19 cellular contexts compared by ENCODE assay signal in the genomic region with DNA sequence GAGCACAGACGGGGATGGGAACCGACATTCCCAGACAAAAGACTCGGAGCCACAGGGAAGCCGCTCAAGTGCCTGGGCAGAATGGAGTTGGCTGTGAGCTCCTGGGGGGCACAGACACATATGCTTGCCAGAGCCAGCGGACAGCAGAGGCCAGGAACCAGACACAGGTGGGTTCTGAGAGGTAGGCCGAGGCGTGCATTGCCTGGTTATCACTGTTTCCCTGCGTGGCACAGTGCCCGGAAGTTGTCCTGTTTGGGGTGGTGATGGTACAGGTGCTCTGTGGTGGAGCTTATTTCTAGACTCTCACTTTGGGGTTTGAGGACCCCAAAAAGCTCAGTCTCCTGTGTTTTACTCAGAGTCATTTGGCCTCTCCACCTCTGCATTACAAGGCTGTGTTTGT. TPM values are rescaled to one million over a fixed set of nuclear protein-coding genes. Genes with fewer than 3 reads are reported as not detected.
DNase-seq lines count a peak whose midpoint lies in the region; ATAC-seq and TF ChIP-seq lines count a peak whose summit lies in the region.
"Had no signal": no experiment of that assay in that cellular context is flagged by ENCODE, and none has a peak within 500 bp of the region (broad histone marks: within the 10 kb centered on the region; RNA-seq: fewer than 3 reads in every experiment).

No MANE protein-coding gene starts in this region.

- H3K27ac Mint-ChIP-seq in activated CD8-positive, alpha-beta T cell treated with anti-CD3 and anti-CD28 coated beads, Interleukin-2, amount 10 ng/mL, durations not matched to agents 7 days and 5 days = peak overlapping the region; percentile 69
- no peak overlapping the region for H3K27ac Mint-ChIP-seq in activated CD8-positive, alpha-beta T cell treated with anti-CD3 and anti-CD28 coated beads for 36 hours
- H3K27ac Mint-ChIP-seq in WTC11 = peak overlapping the region; percentile 89; the same call in 1 of the 2 replicates
- H3K27ac Mint-ChIP-seq: activated CD4-positive, alpha-beta memory T cell treated with anti-CD3 and anti-CD28 coated beads, Interleukin-2, amount 10 ng/mL, durations not matched to agents 7 days and 5 days; activated T-helper 2 cell treated with anti-CD3 and anti-CD28 coated beads, Interferon-gamma antibody, Interleukin-2, Interleukin-4, amounts not matched to agents 10 μg/mL and 5 μg/mL and 100 μg/mL, durations not matched to agents 14 hours and 24 hours and 36 hours had no signal

- POLR2A ChIA-PET in activated CD8-positive, alpha-beta T cell treated with anti-CD3 and anti-CD28 coated beads, Interleukin-2, amount 10 ng/mL, durations not matched to agents 7 days and 5 days (lab: Charles Lee) = no interaction called here
- POLR2A ChIA-PET in activated CD8-positive, alpha-beta T cell treated with anti-CD3 and anti-CD28 coated beads for 36 hours (lab: Charles Lee) = interaction anchor here (0.7 to 4.5 kb wide), 6 partner anchors 7 to 864 kb away, joined by 3 to 23 read pairs (median 4); no protein-coding TSS in a partner anchor
- POLR2A ChIA-PET in WTC11 (lab: Charles Lee) = no interaction called here

- 73 to 83% methylated on average over 9 of the region's 9 CpGs for WGBS in lung, 2 donors

- no peak for TF ChIP-seq CTCF in activated CD8-positive, alpha-beta T cell treated with anti-CD3 and anti-CD28 coated beads for 36 hours (IDR thresholded peaks at IDR 0.05)
- TF ChIP-seq CTCF in WTC11 (IDR thresholded peaks at IDR 0.05) (no peak), lung (IDR thresholded peaks at IDR 0.05; ENCODE audit: control extremely low read depth, extremely low read depth) (no peak), tibial artery (IDR thresholded peaks at IDR 0.05) (no peak), foreskin fibroblast (IDR thresholded peaks at IDR 0.05; ENCODE audit: low read depth, low read length) (no peak)

- intact Hi-C loops in activated CD8-positive, alpha-beta T cell treated with anti-CD3 and anti-CD28 coated beads for 36 hours (cut with micrococcal nuclease) = no loop called here
- intact Hi-C loops in tibial artery (cut with DNase I; ENCODE audit: low total_unique reads) = no loop called here

- no peaks in the 10 kb centered on the region for H3K9me3 Mint-ChIP-seq in activated CD8-positive, alpha-beta T cell treated with anti-CD3 and anti-CD28 coated beads, Interleukin-2, amount 10 ng/mL, durations not matched to agents 7 days and 5 days (ENCODE audit: insufficient read depth)
- H3K9me3 Mint-ChIP-seq in activated CD8-positive, alpha-beta T cell treated with anti-CD3 and anti-CD28 coated beads for 36 hours = no peaks in the 10 kb centered on the region
- no peaks in the 10 kb centered on the region for H3K9me3 Mint-ChIP-seq in WTC11
- H3K9me3 Mint-ChIP-seq: activated CD4-positive, alpha-beta memory T cell treated with anti-CD3 and anti-CD28 coated beads, Interleukin-2, amount 10 ng/mL, durations not matched to agents 7 days and 5 days; activated T-helper 2 cell treated with anti-CD3 and anti-CD28 coated beads, Interferon-gamma antibody, Interleukin-2, Interleukin-4, amounts not matched to agents 10 μg/mL and 5 μg/mL and 100 μg/mL, durations not matched to agents 14 hours and 24 hours and 36 hours had no signal

- H3K36me3 ChIP-seq in lung (ENCODE audit: control insufficient read depth in 2 of 2, insufficient read depth in 2 of 2, low read length in 2 of 2) = peaks cover 0 to 2% of the 10 kb centered on the region in 2 donors
- H3K36me3 ChIP-seq in tibial artery = no peaks in the 10 kb centered on the region

- peaks cover 14% of the 10 kb centered on the region for H3K27me3 Mint-ChIP-seq in activated CD8-positive, alpha-beta T cell treated with anti-CD3 and anti-CD28 coated beads, Interleukin-2, amount 10 ng/mL, durations not matched to agents 7 days and 5 days (ENCODE audit: low read depth)
- H3K27me3 Mint-ChIP-seq in activated CD8-positive, alpha-beta T cell treated with anti-CD3 and anti-CD28 coated beads for 36 hours = peaks cover 9% of the 10 kb centered on the region
- no peaks in the 10 kb centered on the region for H3K27me3 Mint-ChIP-seq in WTC11 (ENCODE audit: low read depth)

- H3K4me1 ChIP-seq in lung (ENCODE audit: control insufficient read depth in 2 of 2, insufficient read depth in 2 of 2, low read length in 2 of 2) (peaks cover 7 to 18% of the 10 kb centered on the region in 2 donors), tibial artery (peaks cover 4 to 64% (median 55%) of the 10 kb centered on the region in 4 donors)

- CTCF ChIA-PET in activated CD8-positive, alpha-beta T cell treated with anti-CD3 and anti-CD28 coated beads, Interleukin-2, amount 10 ng/mL, durations not matched to agents 7 days and 5 days (lab: Charles Lee) = interaction anchor here (1.2 to 1.7 kb wide), 2 partner anchors 13 to 20 kb away, joined by 4 to 5 read pairs; no protein-coding TSS in a partner anchor
- CTCF ChIA-PET in activated CD8-positive, alpha-beta T cell treated with anti-CD3 and anti-CD28 coated beads for 36 hours (lab: Charles Lee) = interaction anchor here (0.7 to 1.9 kb wide), 3 partner anchors 20 to 259 kb away, joined by 3 to 4 read pairs (median 4); no protein-coding TSS in a partner anchor
- CTCF ChIA-PET in WTC11 (lab: Charles Lee) = interaction anchor here (1.0 to 5.5 kb wide), 4 partner anchors 20 to 60 kb away, joined by 4 to 59 read pairs (median 17); no protein-coding TSS in a partner anchor

- peak overlapping the region; percentile 8 for H3K4me3 ChIP-seq in lung
- no peak overlapping the region for H3K4me3 ChIP-seq in tibial artery
- no peak overlapping the region for H3K4me3 ChIP-seq in foreskin fibroblast (ENCODE audit: low read depth in 1 of 2, low read length in 2 of 2)

- H3K27me3 ChIP-seq in lung (ENCODE audit: control insufficient read depth, insufficient read depth) (no peaks in the 10 kb centered on the region), tibial artery (no peaks in the 10 kb centered on the region)

- no peak overlapping the region for H3K4me3 Mint-ChIP-seq in activated CD8-positive, alpha-beta T cell treated with anti-CD3 and anti-CD28 coated beads, Interleukin-2, amount 10 ng/mL, durations not matched to agents 7 days and 5 days
- no peak overlapping the region for H3K4me3 Mint-ChIP-seq in activated CD8-positive, alpha-beta T cell treated with anti-CD3 and anti-CD28 coated beads for 36 hours
- H3K4me3 Mint-ChIP-seq in WTC11 = no peak overlapping the region
- H3K4me3 Mint-ChIP-seq: activated CD4-positive, alpha-beta memory T cell treated with anti-CD3 and anti-CD28 coated beads, Interleukin-2, amount 10 ng/mL, durations not matched to agents 7 days and 5 days had no signal

- peaks cover 59% of the 10 kb centered on the region for H3K4me1 Mint-ChIP-seq in activated CD8-positive, alpha-beta T cell treated with anti-CD3 and anti-CD28 coated beads, Interleukin-2, amount 10 ng/mL, durations not matched to agents 7 days and 5 days (ENCODE audit: low read depth)
- H3K4me1 Mint-ChIP-seq in activated CD8-positive, alpha-beta T cell treated with anti-CD3 and anti-CD28 coated beads for 36 hours (ENCODE audit: low read depth) = peaks cover 37% of the 10 kb centered on the region
- H3K4me1 Mint-ChIP-seq in WTC11 = peaks cover 45% of the 10 kb centered on the region

- H3K27ac ChIP-seq in lung (ENCODE audit: low read depth in 1 of 2, low read length in 1 of 2) (peak overlapping the region in 1 of 2 donors; percentile 40), tibial artery (peak overlapping the region; percentile 66 to 76)

- H3K9me3 ChIP-seq in lung (ENCODE audit: control insufficient read depth in 2 of 2, insufficient read depth in 1 of 2, low read length in 1 of 2) = no peaks in the 10 kb centered on the region
- H3K9me3 ChIP-seq in tibial artery = no peaks in the 10 kb centered on the region

- peaks cover 6% of the 10 kb centered on the region for H3K36me3 Mint-ChIP-seq in activated CD8-positive, alpha-beta T cell treated with anti-CD3 and anti-CD28 coated beads, Interleukin-2, amount 10 ng/mL, durations not matched to agents 7 days and 5 days (ENCODE audit: low read depth)
- H3K36me3 Mint-ChIP-seq in activated CD8-positive, alpha-beta T cell treated with anti-CD3 and anti-CD28 coated beads for 36 hours (ENCODE audit: low read depth) = no peaks in the 10 kb centered on the region
- peaks cover 9% of the 10 kb centered on the region for H3K36me3 Mint-ChIP-seq in WTC11
- H3K36me3 Mint-ChIP-seq: CD14-positive monocyte had no signal

- no peak for ATAC-seq in activated CD8-positive, alpha-beta T cell treated with anti-CD3 and anti-CD28 coated beads, Interleukin-2, amount 10 ng/mL, durations not matched to agents 7 days and 5 days
- no peak for ATAC-seq in activated CD8-positive, alpha-beta T cell treated with anti-CD3 and anti-CD28 coated beads for 36 hours
- ATAC-seq in WTC11 = no peak
- no peak for ATAC-seq in lung (ENCODE audit: insufficient read depth, low FRiP score)

- DNase-seq in activated CD8-positive, alpha-beta T cell treated with anti-CD3 and anti-CD28 coated beads, Interleukin-2, amount 10 ng/mL, durations not matched to agents 7 days and 5 days = no peak
- DNase-seq in activated CD8-positive, alpha-beta T cell treated with anti-CD3 and anti-CD28 coated beads for 36 hours = no peak
- DNase-seq in WTC11 (ENCODE audit: low spot score) (no peak), lung (ENCODE audit: low spot score) (no peak), tibial artery (no peak), hepatic stellate cell (ENCODE audit: low spot score) (no peak), occipital lobe (lab: John Stamatoyannopoulos, UW) (no peak), foreskin fibroblast (no peak)
- DNase-seq: activated CD4-positive, alpha-beta memory T cell treated with anti-CD3 and anti-CD28 coated beads, Interleukin-2, amount 10 ng/mL, durations not matched to agents 7 days and 5 days; cortex of kidney; glutamatergic neuron; IMR-90; MV-4-11; NCI-H774 had no signal

RNA-seq across cellular contexts. Expression of a gene that starts 2.5 kb away (rescaled TPM):
- 1 to 10 TPM; 6.2 to 6.5 TPM for total RNA-seq in activated CD8-positive, alpha-beta T cell treated with anti-CD3 and anti-CD28 coated beads, Interleukin-2, amount 10 ng/mL, durations not matched to agents 7 days and 5 days
- 1 to 10 TPM; 6.6 to 6.8 TPM for total RNA-seq in activated CD8-positive, alpha-beta T cell treated with anti-CD3 and anti-CD28 coated beads for 36 hours
- total RNA-seq in WTC11 (2021) (36.1 to 43.6 TPM (median 38.5 TPM) in 3 replicates), lung (10 to 100 TPM; 15.5 to 19.7 TPM), occipital lobe (8.9 TPM)
- polyA plus RNA-seq in lung = 10 to 100 TPM; 10.5 to 15.7 TPM

RNA-seq across cellular contexts. Expression of a gene that starts 39.6 kb away (rescaled TPM):
- total RNA-seq in activated CD8-positive, alpha-beta T cell treated with anti-CD3 and anti-CD28 coated beads, Interleukin-2, amount 10 ng/mL, durations not matched to agents 7 days and 5 days = not detected
- not detected for total RNA-seq in activated CD8-positive, alpha-beta T cell treated with anti-CD3 and anti-CD28 coated beads for 36 hours
- 41.1 to 57.0 TPM (median 41.5 TPM) in 3 replicates for total RNA-seq in WTC11 (2021)
- total RNA-seq in lung = not detected
- not detected for polyA plus RNA-seq in lung
- 2.2 TPM for total RNA-seq in occipital lobe
- total RNA-seq: activated T-helper 2 cell treated with anti-CD3 and anti-CD28 coated beads, Interferon-gamma antibody, Interleukin-2, Interleukin-4, amounts not matched to agents 10 μg/mL and 5 μg/mL and 100 μg/mL, durations not matched to agents 14 hours and 24 hours and 36 hours; astrocyte; epithelial cell of proximal tubule; IMR-90; ureter had no signal
- polyA plus RNA-seq: CD14-positive monocyte, IMR-90 had no signal

Comparison
In these comparisons a context has a peak if more than half of its experiments do, and no peak if none do; other contexts are left out.
1. RNA of a gene that starts 39.6 kb away (total RNA-seq): 41.1 to 57.0 TPM in WTC11; 2.2 TPM in occipital lobe (single experiment), not detected in activated CD8-positive, alpha-beta T cell treated with anti-CD3 and anti-CD28 coated beads, Interleukin-2, amount 10 ng/mL, durations not matched to agents 7 days and 5 days, not detected in activated CD8-positive, alpha-beta T cell treated with anti-CD3 and anti-CD28 coated beads for 36 hours and not detected in lung; every median in the first group is over 10 times any median in the second.